In the genomic region with DNA sequence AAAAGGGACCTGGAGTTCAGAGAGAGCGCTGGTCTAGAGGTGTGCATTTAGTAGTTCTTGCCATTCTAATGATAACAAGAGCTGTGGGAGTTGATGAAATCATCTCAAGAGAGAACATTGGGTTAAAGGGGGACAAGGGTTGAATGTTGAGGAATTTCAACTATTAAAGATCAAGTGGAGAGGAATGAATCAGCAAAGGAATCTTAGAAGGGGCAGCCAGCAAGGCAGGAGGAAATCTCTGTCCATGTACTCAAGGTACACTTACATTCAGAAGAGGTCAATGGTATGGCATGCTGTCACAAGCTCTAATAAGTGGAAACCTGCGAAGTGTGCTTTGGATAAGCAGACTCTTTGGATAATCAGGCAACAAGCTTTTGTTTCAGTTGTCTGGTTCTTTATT, we compare ENCODE assay signal across 17 cellular contexts.
A peak's percentile ranks its signal among the peaks of the same experiment; 100 is the strongest.
DNase-seq lines count a peak whose midpoint lies in the region; ATAC-seq and TF ChIP-seq lines count a peak whose summit lies in the region.
"Had no signal": no experiment of that assay in that cellular context is flagged by ENCODE, and none has a peak within 500 bp of the region (broad histone marks: within the 10 kb centered on the region; RNA-seq: fewer than 3 reads in every experiment).

No MANE protein-coding gene starts in this region.

- H3K9me3 ChIP-seq in mesenchymal stem cell (ENCODE audit: control insufficient read depth, low read length) = no peaks in the 10 kb centered on the region

- no peak overlapping the region for H3K4ac ChIP-seq in mesenchymal stem cell (ENCODE audit: low read depth in 1 of 2, low read length in 2 of 2)

- WGBS in mesenchymal stem cell = 21% methylated on average over 2 of the region's 2 CpGs

- no peaks in the 10 kb centered on the region for H3K27me3 ChIP-seq in mesenchymal stem cell (ENCODE audit: control insufficient read depth in 1 of 2, insufficient read depth in 1 of 2, low read length in 2 of 2)

- peaks cover 1% of the 10 kb centered on the region for H3K4me1 ChIP-seq in mesenchymal stem cell (ENCODE audit: control insufficient read depth, insufficient read depth, low read depth, low read length)

- DNase-seq in A172 (ENCODE audit: low spot score) (peak; percentile 7), NCI-H226 (peak; percentile 85), epithelial cell of proximal tubule (ENCODE audit: low read depth) (peak; percentile 83), mesenchymal stem cell (peak; percentile 66), NCI-H446 treated with DMSO at 0.1 percent for 48 hours (lab: John Stamatoyannopoulos, UW) (no peak), SIG-M5 treated with dmso at 0.1 percent for 504 hours (lab: John Stamatoyannopoulos, UW; ENCODE audit: unreplicated experiment) (no peak)
- DNase-seq in stimulated activated CD4-positive, alpha-beta T cell treated with anti-CD3 and anti-CD28 coated beads, Interleukin-4, amount 100 ng/mL, for 24 hours = no peak
- DNase-seq: activated B cell treated with CpG ODN at 0.5 μM for 24 hours; activated CD8-positive, alpha-beta memory T cell treated with anti-CD3 and anti-CD28 coated beads, Interleukin-2, amount 10 ng/mL, durations not matched to agents 7 days and 5 days; activated gamma-delta T cell treated with Interleukin-2 at 50 U/mL for 16 hours; Calu3; central memory CD4-positive, alpha-beta T cell; endodermal cell; head of caudate nucleus; NCI-H2029 treated with DMSO at 0.1 percent for 48 hours; NCI-H774 had no signal

- H2BK5ac ChIP-seq in mesenchymal stem cell (ENCODE audit: low read depth, low read length, poor library complexity, severe bottlenecking) = no peak overlapping the region

- no peak overlapping the region for H3K9ac ChIP-seq in mesenchymal stem cell (ENCODE audit: low read length)

- no peak overlapping the region for H2AFZ ChIP-seq in mesenchymal stem cell (ENCODE audit: low read depth, low read length)

- no peak overlapping the region for H2AK5ac ChIP-seq in mesenchymal stem cell (ENCODE audit: low read length, severe bottlenecking)

- H3K27ac ChIP-seq in mesenchymal stem cell (ENCODE audit: low read length, poor library complexity, severe bottlenecking) = peak overlapping the region; percentile 26

- no peaks in the 10 kb centered on the region for H3K79me1 ChIP-seq in mesenchymal stem cell (replicated peaks; ENCODE audit: low read length, poor library complexity, severe bottlenecking)

- H3K4me3 ChIP-seq in epithelial cell of proximal tubule (ENCODE audit: low read depth, low read length) = no peak overlapping the region
- no peak overlapping the region for H3K4me3 ChIP-seq in mesenchymal stem cell (ENCODE audit: insufficient read depth in 1 of 2, low read depth in 1 of 2, low read length in 2 of 2)

- H4K8ac ChIP-seq in mesenchymal stem cell (ENCODE audit: low read length) = no peak overlapping the region

- peak overlapping the region in 1 of 2 experiments; percentile 86 for H3K18ac ChIP-seq in mesenchymal stem cell (ENCODE audit: low read depth in 1 of 2, low read length in 2 of 2)

- H3K4me2 ChIP-seq in mesenchymal stem cell (ENCODE audit: low read length, poor library complexity, severe bottlenecking) = no peak overlapping the region

- H3K14ac ChIP-seq in mesenchymal stem cell (ENCODE audit: low read length in 2 of 2) = no peak overlapping the region

- no peak overlapping the region for H2BK12ac ChIP-seq in mesenchymal stem cell (ENCODE audit: low read length in 2 of 2)

- no peak for ATAC-seq in GM18868 (IDR thresholded peaks at IDR 0.05; ENCODE audit: unreplicated experiment)
- ATAC-seq: activated CD8-positive, alpha-beta memory T cell treated with anti-CD3 and anti-CD28 coated beads, Interleukin-2, amount 10 ng/mL, durations not matched to agents 7 days and 5 days had no signal

- no peak for TF ChIP-seq CTCF in epithelial cell of proximal tubule (conservative IDR thresholded peaks at IDR 0.05; ENCODE audit: low read depth, low read length)

- H2BK15ac ChIP-seq in mesenchymal stem cell (ENCODE audit: low read depth, poor library complexity, severe bottlenecking) = no peak overlapping the region

- no peaks in the 10 kb centered on the region for H3K36me3 ChIP-seq in mesenchymal stem cell (ENCODE audit: control insufficient read depth in 1 of 2, insufficient read depth in 2 of 2, low read depth in 1 of 2, low read length in 2 of 2)

- H3K23ac ChIP-seq in mesenchymal stem cell (ENCODE audit: low read length in 2 of 2) = no peak overlapping the region

- no peak overlapping the region for H4K91ac ChIP-seq in mesenchymal stem cell (ENCODE audit: low read length)

- no peak overlapping the region for H2BK120ac ChIP-seq in mesenchymal stem cell (ENCODE audit: low read depth, low read length)

Comparison
In these comparisons a context has a peak if more than half of its experiments do, and no peak if none do; other contexts are left out.
1. DNase-seq: peak in A172 (single experiment), NCI-H226 (single experiment), epithelial cell of proximal tubule (single experiment) and mesenchymal stem cell (single experiment); none in NCI-H446 treated with DMSO at 0.1 percent for 48 hours (single experiment), SIG-M5 treated with dmso at 0.1 percent for 504 hours (single experiment) and stimulated activated CD4-positive, alpha-beta T cell treated with anti-CD3 and anti-CD28 coated beads, Interleukin-4, amount 100 ng/mL, for 24 hours (single experiment).